Comparison of ENCODE assay signal across 8 cellular contexts in the genomic region with DNA sequence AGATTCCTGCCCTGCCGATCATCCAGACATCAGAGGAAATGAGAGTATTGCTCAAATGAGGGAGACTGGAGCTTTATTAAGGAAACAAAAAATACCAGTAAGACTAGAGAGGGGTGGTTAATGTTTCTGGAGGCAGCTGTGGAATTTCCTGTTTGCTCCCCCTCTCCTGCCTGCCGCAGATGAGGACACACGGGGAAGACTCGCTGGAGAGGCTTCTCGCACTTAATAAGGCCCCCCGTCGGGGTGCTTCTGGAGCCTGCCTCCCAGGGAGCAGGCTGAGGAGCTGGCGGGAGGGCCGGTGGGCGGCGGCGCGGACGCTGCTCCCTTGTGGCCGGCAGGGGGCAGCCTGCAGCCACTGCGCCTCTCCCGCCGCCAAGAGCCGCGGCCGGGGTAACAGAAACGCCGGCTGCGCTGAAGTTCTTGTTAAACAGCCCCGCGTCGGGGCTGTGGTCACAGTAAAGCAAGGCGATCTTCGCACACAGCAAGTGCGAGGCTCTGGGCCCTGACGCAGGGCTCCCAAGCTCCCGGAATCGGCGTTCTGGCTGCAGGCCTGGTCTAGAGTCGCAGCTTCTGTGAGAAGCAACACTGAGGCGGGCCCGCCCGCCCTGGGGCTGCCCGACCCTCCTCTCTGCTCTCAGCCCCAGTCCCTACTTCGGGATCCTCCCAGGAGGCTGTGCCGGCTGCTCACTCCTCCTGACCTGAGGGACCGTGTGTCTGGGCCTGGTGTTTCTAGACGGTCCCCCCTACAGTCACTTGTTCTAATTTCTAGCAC. TPM values are rescaled to one million over a fixed set of nuclear protein-coding genes. Genes with fewer than 3 reads are reported as not detected.
DNase-seq lines count a peak whose midpoint lies in the region; ATAC-seq and TF ChIP-seq lines count a peak whose summit lies in the region.

No MANE protein-coding gene starts in this region.

- H3K27me3 Mint-ChIP-seq in H9 (ENCODE audit: low read depth), result peaks cover 5% of the 10 kb centered on the region

- H3K4me3 ChIP-seq in epithelial cell of esophagus (ENCODE audit: low read length) (no peak overlapping the region), mucosa of descending colon (no peak overlapping the region)

- H3K27me3 ChIP-seq in H9 (ENCODE audit: insufficient read depth, low read length), result no peaks in the 10 kb centered on the region

- no peak overlapping the region for H3K4ac ChIP-seq in H9 (ENCODE audit: low read depth, low read length)

- no peak overlapping the region for H2BK5ac ChIP-seq in H9 (ENCODE audit: insufficient read length, low read length)

- H3K27ac ChIP-seq in H9 (ENCODE audit: insufficient read length, low read depth, low read length), result no peak overlapping the region

- H3K56ac ChIP-seq in H9 (ENCODE audit: insufficient read length, low read depth, low read length), result no peak overlapping the region

- H3K9me3 Mint-ChIP-seq in H9, result peaks cover 0 to 3% of the 10 kb centered on the region in 2 experiments; a peak in 2 of 5 replicates

- H2BK120ac ChIP-seq in H9 (ENCODE audit: low read depth, low read length, poor library complexity, severe bottlenecking), result no peak overlapping the region

- no peaks in the 10 kb centered on the region for H4K20me1 ChIP-seq in H9 (ENCODE audit: control insufficient read depth, insufficient read depth, insufficient read length)

- no peaks in the 10 kb centered on the region for H3K79me2 ChIP-seq in H9 (ENCODE audit: insufficient read depth, low read length)

- peak overlapping the region in 2 of 3 experiments; percentile 46 to 76; a peak in 4 of 7 replicates for H3K27ac Mint-ChIP-seq in H9

- TF ChIP-seq CTCF in H9 (conservative IDR thresholded peaks at IDR 0.05) (peak; percentile 99), epithelial cell of esophagus (IDR thresholded peaks at IDR 0.05; ENCODE audit: insufficient read depth, low read depth, low read length, missing control alignments) (peak; percentile 53), mucosa of descending colon (IDR thresholded peaks at IDR 0.05) (peak; percentile 94)

- no CpG with 5 or more reads among the region's 43 CpGs for WGBS in H9 (ENCODE audit: extremely low coverage, insufficient read length, low lambda C conversion rate)

- H4K5ac ChIP-seq in H9 (ENCODE audit: insufficient read length, low read depth, low read length), result no peak overlapping the region

- H4K91ac ChIP-seq in H9 (ENCODE audit: insufficient read length, low read depth, low read length), result no peak overlapping the region

- no peak overlapping the region for H3K4me2 ChIP-seq in H9 (ENCODE audit: insufficient read depth, insufficient read length, low read length)

- peak overlapping the region in 1 of 2 experiments; percentile 52; a peak in 1 of 5 replicates for H3K4me3 Mint-ChIP-seq in H9

- intact Hi-C loops in mucosa of descending colon (cut with DNase I, micrococcal nuclease), result loop anchor here (5.0 to 10.0 kb wide), 2 partner anchors 253 to 256 kb away; no protein-coding TSS in a partner anchor

- no peaks in the 10 kb centered on the region for H3K9me3 ChIP-seq in H9 (ENCODE audit: control insufficient read depth, low read depth, low read length)
- H3K9me3 ChIP-seq in mucosa of descending colon, result no peaks in the 10 kb centered on the region

- H2BK15ac ChIP-seq in H9 (ENCODE audit: low read depth, low read length), result no peak overlapping the region

- H3K36me3 ChIP-seq in mucosa of descending colon (ENCODE audit: low read depth), result peaks cover 20% of the 10 kb centered on the region

- no peak overlapping the region for H2AK5ac ChIP-seq in H9 (ENCODE audit: insufficient read length, low read length)

- no peaks in the 10 kb centered on the region for H3K79me1 ChIP-seq in H9 (ENCODE audit: insufficient read depth, low read depth, low read length, poor library complexity, severe bottlenecking)

- H3K4me1 Mint-ChIP-seq in H9, result peaks cover 42 to 43% of the 10 kb centered on the region in 2 experiments

- H3K18ac ChIP-seq in H9 (ENCODE audit: insufficient read length, low read depth, low read length), result no peak overlapping the region

- peaks cover 16 to 44% (median 42%) of the 10 kb centered on the region in 3 experiments for H3K36me3 Mint-ChIP-seq in H9 (ENCODE audit: insufficient read depth in 1 of 3, low read depth in 3 of 3)

- no peak overlapping the region for H2AFZ ChIP-seq in H9 (ENCODE audit: low read length)

- H3K4me1 ChIP-seq in H9 (ENCODE audit: insufficient read depth, low read length) (peaks cover 10% of the 10 kb centered on the region), mucosa of descending colon (ENCODE audit: low read depth) (peaks cover 6% of the 10 kb centered on the region)

- H2BK12ac ChIP-seq in H9 (ENCODE audit: insufficient read length, low read depth, low read length), result no peak overlapping the region

- no peak overlapping the region for H3K9ac ChIP-seq in H9 (ENCODE audit: extremely low read depth, insufficient read length, low read length)

- H3K14ac ChIP-seq in H9 (ENCODE audit: insufficient read depth, low read length), result peak overlapping the region; percentile 57; the same call in 1 of the 2 replicates

- peak; percentile 76 for DNase-seq in Ammon's horn (ENCODE audit: low spot score)
- peak; percentile 92 for DNase-seq in H9
- DNase-seq in NCI-H69 (lab: John Stamatoyannopoulos, UW), result peak; percentile 91
- peak; percentile 68 for DNase-seq in activated CD8-positive, alpha-beta memory T cell treated with anti-CD3 and anti-CD28 coated beads, Interleukin-2, amount 50 U/mL, for 4 hours
- peak; percentile 79 for DNase-seq in epithelial cell of esophagus (ENCODE audit: low read depth)
- peak; percentile 71 to 79 (median 74) for DNase-seq in mucosa of descending colon
- DNase-seq in stimulated activated CD8-positive, alpha-beta memory T cell treated with anti-CD3 and anti-CD28 coated beads, Interleukin-2, amount 100 ng/mL, for 1 hour (ENCODE audit: low read depth in 2 of 2), result peak; percentile 24 to 34
- no peak for DNase-seq in NK-92 (lab: John Stamatoyannopoulos, UW; ENCODE audit: unreplicated experiment)

- no peak overlapping the region for H3K23ac ChIP-seq in H9 (ENCODE audit: insufficient read length, low read depth, low read length)

- no peak overlapping the region for H3T11ph ChIP-seq in H9 (ENCODE audit: low read length)

- no peak overlapping the region for H2BK20ac ChIP-seq in H9 (ENCODE audit: low read depth, low read length, poor library complexity, severe bottlenecking)

- peak; percentile 88 for ATAC-seq in mucosa of descending colon

- no peak overlapping the region for H4K8ac ChIP-seq in H9 (replicated peaks; ENCODE audit: insufficient read length, low read depth, low read length)

- H3K23me2 ChIP-seq in H9 (ENCODE audit: insufficient read length, low read depth, low read length, poor library complexity, severe bottlenecking), result no peaks in the 10 kb centered on the region

RNA-seq across cellular contexts. Expression of gene LEMD2, which starts 17.4 kb away (rescaled TPM):
- 82.0 and 91.8 TPM in 2 replicates for total RNA-seq in H9 (2021)
- total RNA-seq in mucosa of descending colon, result 10 to 100 TPM; 57.2 to 73.6 (median 59.6) TPM

RNA-seq across cellular contexts. Expression of gene IP6K3, which starts 24.8 kb away (rescaled TPM):
- total RNA-seq in H9 (2021), result 0.29 and 0.46 TPM in 2 replicates
- 1 to 10 TPM in 1 of 3 donors, under 1 TPM in 2; 0.67 to 6.8 (median 0.96) TPM for total RNA-seq in mucosa of descending colon

RNA-seq across cellular contexts. Expression of gene MLN, which starts 32.3 kb away (rescaled TPM):
- total RNA-seq in H9 (2021), result not detected in 2 replicates
- not detected for total RNA-seq in mucosa of descending colon
